In genomic region chr2:189050110-189050712, GRCh38 we compare ENCODE assay signal across 1 cellular context.
TF ChIP-seq lines count a peak whose summit lies in the region.

No MANE protein-coding gene starts in this region.

TF ChIP-seq in HepG2, 621 proteins besides CTCF, POLR2A, EP300 and RAD21 (continued from another document and continues in another):
- TF ChIP-seq ZNF407 (CRISPR knock-in tag; IDR thresholded peaks at IDR 0.05; ENCODE audit: not compliant biosample characterization) (no peak), SATB2 (CRISPR knock-in tag; IDR thresholded peaks at IDR 0.05) (peak; percentile 73; the same call in 1 of the 2 replicates), ZNF816 (CRISPR knock-in tag; IDR thresholded peaks at IDR 0.05; ENCODE audit: borderline replicate concordance) (no peak), NFAT5 (CRISPR knock-in tag; IDR thresholded peaks at IDR 0.05) (no peak), RELA (CRISPR knock-in tag; IDR thresholded peaks at IDR 0.05) (no peak), HOXA7 (CRISPR knock-in tag; IDR thresholded peaks at IDR 0.05) (no peak), ZNF841 (CRISPR knock-in tag; IDR thresholded peaks at IDR 0.05; ENCODE audit: borderline replicate concordance) (no peak), MIER2 (CRISPR knock-in tag; IDR thresholded peaks at IDR 0.05) (no peak), GLMP (CRISPR knock-in tag; IDR thresholded peaks at IDR 0.05; ENCODE audit: borderline replicate concordance) (no peak), SNAI1 (CRISPR knock-in tag; IDR thresholded peaks at IDR 0.05; ENCODE audit: borderline replicate concordance) (no peak), ZNF350 (CRISPR knock-in tag; IDR thresholded peaks at IDR 0.05; ENCODE audit: borderline replicate concordance, low read depth) (no peak), SP5 (CRISPR knock-in tag; IDR thresholded peaks at IDR 0.05; ENCODE audit: borderline replicate concordance, low read depth) (peak; percentile 94), MYPOP (CRISPR knock-in tag; IDR thresholded peaks at IDR 0.05) (peak; percentile 43; the same call in 1 of the 2 replicates), ZSCAN9 (CRISPR knock-in tag; IDR thresholded peaks at IDR 0.05; ENCODE audit: borderline replicate concordance) (peak; percentile 82; the same call in 1 of the 2 replicates), ETV6 (CRISPR knock-in tag; conservative IDR thresholded peaks at IDR 0.05) (no peak), BCLAF1 (IDR thresholded peaks at IDR 0.05) (no peak), ZNF280B (CRISPR knock-in tag; IDR thresholded peaks at IDR 0.05; ENCODE audit: borderline replicate concordance) (no peak), IKZF4 (CRISPR knock-in tag; IDR thresholded peaks at IDR 0.05; ENCODE audit: borderline replicate concordance, low read depth, not compliant biosample characterization) (no peak), KMT2B (CRISPR knock-in tag; IDR thresholded peaks at IDR 0.05) (peak; percentile 27; the same call in 1 of the 2 replicates), ZIK1 (CRISPR knock-in tag; IDR thresholded peaks at IDR 0.05; ENCODE audit: borderline replicate concordance, low read depth) (no peak), TAF1 (CRISPR knock-in tag; IDR thresholded peaks at IDR 0.05) (no peak), MBD4 (IDR thresholded peaks at IDR 0.05; ENCODE audit: borderline replicate concordance, low read length) (peak; percentile 100), ZNF556 (CRISPR knock-in tag; IDR thresholded peaks at IDR 0.05; ENCODE audit: borderline replicate concordance) (no peak; the same call in 1 of the 2 replicates), KDM3A (CRISPR knock-in tag; IDR thresholded peaks at IDR 0.05; ENCODE audit: low read depth) (peak; percentile 72), AKNA (CRISPR knock-in tag; IDR thresholded peaks at IDR 0.05; ENCODE audit: borderline replicate concordance) (no peak)
